24 cellular contexts compared by ENCODE assay signal in the genomic region with DNA sequence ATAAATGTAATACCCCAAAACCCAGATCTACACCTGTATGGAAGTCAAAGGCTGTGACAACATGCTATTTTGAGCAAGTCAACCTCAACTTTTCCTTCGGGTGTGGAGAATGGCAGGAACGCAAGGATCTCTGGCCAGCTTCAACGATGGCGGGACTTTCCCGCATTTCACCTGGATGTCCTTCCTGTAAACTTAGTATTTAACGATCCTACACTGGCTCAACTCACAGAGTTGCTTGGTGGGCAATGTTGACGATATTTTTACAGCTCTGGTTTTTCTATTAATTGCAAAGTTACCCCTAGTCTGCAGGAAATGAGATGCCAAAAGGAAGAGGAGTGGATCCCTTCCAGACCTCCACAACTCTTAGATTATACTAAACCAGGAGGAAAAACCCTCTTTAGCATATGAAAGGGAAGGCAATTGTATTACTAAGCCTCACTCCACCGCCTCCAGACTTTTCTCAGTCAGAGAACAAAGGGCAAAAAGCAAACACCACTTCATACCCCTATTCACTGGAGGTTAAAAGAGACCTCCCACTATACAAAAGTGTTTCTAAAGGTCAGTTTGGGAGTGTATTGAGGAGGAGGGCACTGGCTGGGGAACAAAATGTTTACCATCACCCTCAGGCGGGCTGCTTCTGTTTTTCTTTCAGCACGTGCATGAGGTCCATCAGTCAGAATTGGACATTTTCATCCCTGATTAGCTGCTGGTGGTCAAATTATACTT.
DNase-seq lines count a peak whose midpoint lies in the region; ATAC-seq lines count a peak whose summit lies in the region.
"Had no signal": no experiment of that assay in that cellular context is flagged by ENCODE, and none has a peak within 500 bp of the region (broad histone marks: within the 10 kb centered on the region; RNA-seq: fewer than 3 reads in every experiment).

No MANE protein-coding gene starts in this region.

- H3K9ac ChIP-seq in NT2/D1 (ENCODE audit: insufficient read length, low read depth): peak overlapping the region; percentile 34

- H3K4me1 ChIP-seq in NT2/D1 (ENCODE audit: insufficient read depth, insufficient read length): no peaks in the 10 kb centered on the region
- H3K4me1 ChIP-seq: A549, adrenal gland had no signal

- DNase-seq in NCI-H510A treated with DMSO at 0.1 percent for 48 hours (lab: John Stamatoyannopoulos, UW) (peak; percentile 8), NCI-H510A (lab: John Stamatoyannopoulos, UW) (no peak), NT2/D1 (ENCODE audit: low read depth, low spot score) (peak; percentile 94), iPS-NIHi11 (ENCODE audit: low spot score) (peak; percentile 76), Ammon's horn (ENCODE audit: low spot score) (no peak), kidney glomerular epithelial cell (lab: John Stamatoyannopoulos, UW) (no peak), NCI-H2196 (lab: John Stamatoyannopoulos, UW; ENCODE audit: unreplicated experiment) (no peak)
- DNase-seq: activated CD8-positive, alpha-beta T cell treated with anti-CD3 and anti-CD28 coated beads, Interleukin-2, amount 10 ng/mL, durations not matched to agents 7 days and 5 days; adrenal gland; CD4-positive, alpha-beta memory T cell; cerebellar nuclear complex; foreskin melanocyte; KBM-7; kidney; NCI-H1048; NCI-H526; occipital lobe; transverse colon had no signal

- H3K36me3 ChIP-seq in NT2/D1 (ENCODE audit: insufficient read depth, insufficient read length, low read length): no peaks in the 10 kb centered on the region
- H3K36me3 ChIP-seq: adrenal gland, transverse colon had no signal

- peaks cover 32% of the 10 kb centered on the region for H3K27me3 ChIP-seq in NT2/D1 (ENCODE audit: insufficient read depth, insufficient read length)
- H3K27me3 ChIP-seq: transverse colon had no signal

- H3K9me3 ChIP-seq in NT2/D1 (ENCODE audit: insufficient read depth, low read length): 0 out of 2 replicates have a peak, but pooled peaks cover 5% of the 10 kb centered on the region
- H3K9me3 ChIP-seq: A549, adrenal gland, transverse colon had no signal

- H3K4me3 ChIP-seq in NT2/D1 (ENCODE audit: insufficient read length, low read depth): peak overlapping the region; percentile 1
- H3K4me3 ChIP-seq: A549, adrenal gland, skin epidermis, transverse colon had no signal

- no peak for ATAC-seq in GM19397 (IDR thresholded peaks at IDR 0.05; ENCODE audit: unreplicated experiment)
- ATAC-seq: A549; activated CD8-positive, alpha-beta T cell treated with anti-CD3 and anti-CD28 coated beads, Interleukin-2, amount 10 ng/mL, durations not matched to agents 7 days and 5 days; activated T-helper 17 cell treated with anti-CD3 and anti-CD28 coated beads, Interleukin-2, amount 50 U/mL, for 72 hours; HCT116; stimulated activated effector memory CD8-positive, alpha-beta T cell treated with anti-CD3 and anti-CD28 coated beads, Interleukin-12 subunit alpha, Interleukin-12 subunit beta, amount 100 ng/mL, for 72 hours had no signal

Comparison
In these comparisons a context has a peak if more than half of its experiments do, and no peak if none do; other contexts are left out.
1. DNase-seq: peak in NCI-H510A treated with DMSO at 0.1 percent for 48 hours (single experiment), NT2/D1 (single experiment) and iPS-NIHi11 (single experiment); none in NCI-H510A (single experiment), Ammon's horn (single experiment), kidney glomerular epithelial cell (single experiment) and NCI-H2196 (single experiment).